In genomic region chr6:111569951-111570350, GRCh38 we compare ENCODE assay signal across 19 cellular contexts.
"Had no signal": no experiment of that assay in that cellular context is flagged by ENCODE, and none has a peak within 500 bp of the region (broad histone marks: within the 10 kb centered on the region; RNA-seq: fewer than 3 reads in every experiment).

No MANE protein-coding gene starts in this region.

- H3K9me3 Mint-ChIP-seq: activated T-cell treated with anti-CD3 and anti-CD28 coated beads, Interleukin-2, amount 50 U/mL, for 72 hours; nephron progenitor cell; stimulated activated naive B cell treated with anti-CD40 and anti-IgM and Interleukin-4, amounts not matched to agents 10 μg/mL and 1 μg/mL and 100 μg/mL, for 72 hours had no signal

- H3K27ac ChIP-seq: lower lobe of right lung, spleen, VCaP had no signal

- H3K4me3 ChIP-seq: ascending aorta, breast epithelium, coronary artery, esophagus squamous epithelium, lower lobe of right lung, spleen, transverse colon had no signal

- H3K4me3 Mint-ChIP-seq: activated T-cell treated with anti-CD3 and anti-CD28 coated beads, Interleukin-2, amount 50 U/mL, for 72 hours; nephron progenitor cell; stimulated activated naive B cell treated with anti-CD40 and anti-IgM and Interleukin-4, amounts not matched to agents 10 μg/mL and 1 μg/mL and 100 μg/mL, for 72 hours had no signal

- H3K27ac Mint-ChIP-seq: activated T-cell treated with anti-CD3 and anti-CD28 coated beads, Interleukin-2, amount 50 U/mL, for 72 hours; nephron progenitor cell; stimulated activated naive B cell treated with anti-CD40 and anti-IgM and Interleukin-4, amounts not matched to agents 10 μg/mL and 1 μg/mL and 100 μg/mL, for 72 hours had no signal

- H3K27me3 ChIP-seq: ascending aorta, breast epithelium, esophagus squamous epithelium, spleen, transverse colon had no signal

- DNase-seq: activated CD4-positive, alpha-beta T cell treated with anti-CD3 and anti-CD28 coated beads for 1 hour; activated CD8-positive, alpha-beta memory T cell treated with anti-CD3 and anti-CD28 coated beads for 24 hours; activated CD8-positive, alpha-beta memory T cell treated with anti-CD3 and anti-CD28 coated beads, Interleukin-2, amount 50 U/mL, for 48 hours; activated gamma-delta T cell; activated T-cell treated with anti-CD3 and anti-CD28 coated beads, Interleukin-2, amount 50 U/mL, for 72 hours; esophagus squamous epithelium; left cardiac atrium; lower lobe of right lung; nephron progenitor cell; occipital lobe; posterior cingulate gyrus; spleen; stimulated activated naive B cell treated with anti-CD40 and anti-IgM and Interleukin-4, amounts not matched to agents 10 μg/mL and 1 μg/mL and 100 μg/mL, for 72 hours; T-helper 2 cell; transverse colon had no signal

- H3K9me3 ChIP-seq: ascending aorta, breast epithelium, esophagus squamous epithelium, lower lobe of right lung, spleen, transverse colon had no signal

- H3K27me3 Mint-ChIP-seq: stimulated activated naive B cell treated with anti-CD40 and anti-IgM and Interleukin-4, amounts not matched to agents 10 μg/mL and 1 μg/mL and 100 μg/mL, for 72 hours had no signal

- H3K36me3 ChIP-seq: breast epithelium had no signal
